22 cellular contexts compared by ENCODE assay signal in the genomic region with DNA sequence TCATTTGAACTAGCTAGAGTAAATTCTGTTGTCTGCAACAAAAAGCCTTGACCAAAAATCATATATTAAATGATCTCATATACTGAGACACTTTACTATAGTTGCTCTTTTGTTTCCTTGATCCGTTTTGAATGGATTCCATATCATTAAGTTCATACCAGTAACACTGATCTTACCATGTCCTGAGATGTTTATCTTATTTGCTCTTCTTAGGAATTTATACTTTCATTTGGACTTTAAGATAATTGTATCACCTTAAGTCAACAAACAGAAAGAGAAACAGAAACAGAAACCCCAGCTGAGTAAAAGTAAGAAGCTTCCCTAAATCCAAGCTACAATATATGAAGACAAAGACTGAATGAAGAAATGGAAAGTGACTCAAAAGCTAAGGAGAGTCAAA.
"Had no signal": no experiment of that assay in that cellular context is flagged by ENCODE, and none has a peak within 500 bp of the region (broad histone marks: within the 10 kb centered on the region; RNA-seq: fewer than 3 reads in every experiment).

No MANE protein-coding gene starts in this region.

- H3K27me3 ChIP-seq: body of pancreas, esophagus squamous epithelium, gastrocnemius medialis, spleen, testis, vagina had no signal

- H3K9me3 ChIP-seq: body of pancreas, esophagus squamous epithelium, gastrocnemius medialis, spleen, testis, vagina had no signal

- H3K27ac Mint-ChIP-seq: activated CD4-positive, alpha-beta memory T cell treated with anti-CD3 and anti-CD28 coated beads for 36 hours; activated T-helper 17 cell treated with anti-CD3 and anti-CD28 coated beads, Interleukin-2, amount 50 U/mL, for 72 hours; endodermal cell; natural killer cell; progenitor cell of endocrine pancreas had no signal

- DNase-seq: activated CD4-positive, alpha-beta memory T cell treated with anti-CD3 and anti-CD28 coated beads for 36 hours; activated T-cell treated with anti-CD3 and anti-CD28 coated beads for 4 hours; amygdala; body of pancreas; cortex of kidney; endodermal cell; esophagus squamous epithelium; gastrocnemius medialis; hippocampal formation; left ventricle myocardium superior; mammary epithelial cell; midbrain; natural killer cell; spleen; stimulated activated CD4-positive, alpha-beta T cell treated with anti-CD3 and anti-CD28 coated beads, Interleukin-4, amount 100 ng/mL, for 1 hour; stimulated activated naive CD4-positive, alpha-beta T cell; testis; trophoblast cell had no signal

- H3K36me3 Mint-ChIP-seq: activated CD4-positive, alpha-beta memory T cell treated with anti-CD3 and anti-CD28 coated beads for 36 hours; natural killer cell had no signal

- H3K4me1 ChIP-seq: body of pancreas, esophagus squamous epithelium, gastrocnemius medialis, spleen, testis, vagina had no signal

- H3K4me3 Mint-ChIP-seq: activated CD4-positive, alpha-beta memory T cell treated with anti-CD3 and anti-CD28 coated beads for 36 hours; activated T-helper 17 cell treated with anti-CD3 and anti-CD28 coated beads, Interleukin-2, amount 50 U/mL, for 72 hours; endodermal cell; natural killer cell had no signal

- H3K4me1 Mint-ChIP-seq: activated T-helper 17 cell treated with anti-CD3 and anti-CD28 coated beads, Interleukin-2, amount 50 U/mL, for 72 hours had no signal

- H3K27ac ChIP-seq: body of pancreas, cardiac muscle cell, esophagus squamous epithelium, gastrocnemius medialis, spleen, testis, vagina had no signal

- H3K9me3 Mint-ChIP-seq: activated CD4-positive, alpha-beta memory T cell treated with anti-CD3 and anti-CD28 coated beads for 36 hours; activated T-helper 17 cell treated with anti-CD3 and anti-CD28 coated beads, Interleukin-2, amount 50 U/mL, for 72 hours; endodermal cell; natural killer cell had no signal

- H3K27me3 Mint-ChIP-seq: activated CD4-positive, alpha-beta memory T cell treated with anti-CD3 and anti-CD28 coated beads for 36 hours; activated T-helper 17 cell treated with anti-CD3 and anti-CD28 coated beads, Interleukin-2, amount 50 U/mL, for 72 hours had no signal

- ATAC-seq: activated T-helper 17 cell treated with anti-CD3 and anti-CD28 coated beads, Interleukin-2, amount 50 U/mL, for 72 hours; body of pancreas; gastrocnemius medialis; left ventricle myocardium superior; natural killer cell had no signal

- H3K36me3 ChIP-seq: cardiac muscle cell, esophagus squamous epithelium, gastrocnemius medialis, spleen, vagina had no signal

- H3K4me3 ChIP-seq: body of pancreas, cardiac muscle cell, esophagus squamous epithelium, gastrocnemius medialis, spleen, testis, vagina had no signal
